ENCODE assay signal across 7 cellular contexts in the genomic region with DNA sequence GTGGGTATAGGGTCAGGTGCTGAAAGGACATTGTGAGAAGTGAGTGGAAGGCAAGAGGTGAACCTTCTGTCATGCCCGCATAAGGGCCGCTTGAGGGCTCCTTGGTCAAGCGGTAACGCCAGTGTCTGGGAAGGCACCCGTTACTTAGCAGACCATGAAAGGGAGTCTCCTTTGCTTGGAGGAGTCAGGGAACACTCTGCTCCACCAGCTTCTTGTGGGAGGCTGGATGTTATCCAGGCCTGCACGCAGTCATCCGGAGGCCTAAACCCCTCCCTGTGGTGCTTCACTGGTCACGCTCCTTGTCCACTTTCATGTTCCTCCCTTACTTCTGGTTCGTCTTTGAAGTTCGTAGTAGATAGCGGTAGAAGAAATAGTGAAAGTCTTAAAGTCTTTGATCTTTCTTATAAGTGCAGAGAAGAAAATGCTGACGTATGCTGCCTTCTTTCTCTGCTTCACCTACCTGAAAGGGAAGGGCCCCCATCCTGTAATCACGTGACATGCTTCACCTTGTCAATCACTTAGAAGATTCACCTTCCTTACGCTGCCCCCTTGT. TPM values are rescaled to one million over a fixed set of nuclear protein-coding genes. Genes with fewer than 3 reads are reported as not detected.
DNase-seq lines count a peak whose midpoint lies in the region; ATAC-seq and TF ChIP-seq lines count a peak whose summit lies in the region.
"Not testable (repeated sequence)": the region's sequence is repeated elsewhere in the genome, so short reads cannot be mapped to it uniquely, and the experiment has no call there.

No MANE protein-coding gene starts in this region.

- not testable (repeated sequence) for H4K20me1 ChIP-seq in SK-N-SH (ENCODE audit: insufficient read depth)

- peaks cover 41% of the 10 kb centered on the region for H3K4me1 Mint-ChIP-seq in Caco-2 (ENCODE audit: low read depth, unreplicated experiment)
- peaks cover 23% of the 10 kb centered on the region for H3K4me1 Mint-ChIP-seq in activated T-helper 17 cell treated with anti-CD3 and anti-CD28 coated beads, Interleukin-2, amount 50 U/mL, for 72 hours

- H3K9me3 ChIP-seq in Caco-2; HUES6 (ENCODE audit: control insufficient read depth, insufficient read depth, low read depth, low read length); SK-N-SH; duodenal mucosa (ENCODE audit: control insufficient read depth in 1 of 2, low read length in 2 of 2); parathyroid adenoma (ENCODE audit: control insufficient read depth, low read length): not testable (repeated sequence)

- H3K4me1 ChIP-seq in Caco-2 (peaks cover 52% of the 10 kb centered on the region), HUES6 (ENCODE audit: control insufficient read depth, insufficient read depth, low read length) (peaks cover 17% of the 10 kb centered on the region), duodenal mucosa (ENCODE audit: control insufficient read depth in 1 of 2, insufficient read depth in 2 of 2, low read length in 2 of 2) (peaks cover 22 to 33% of the 10 kb centered on the region in 2 donors), parathyroid adenoma (peaks cover 23% of the 10 kb centered on the region)
- H3K4me1 ChIP-seq in SK-N-SH (ENCODE audit: control insufficient read depth in 1 of 2, insufficient read depth in 2 of 2, low read depth in 1 of 2, low read length in 1 of 2): not testable (repeated sequence)

- H3K4me3 Mint-ChIP-seq in Caco-2 (ENCODE audit: unreplicated experiment): peak overlapping the region; percentile 6
- peak overlapping the region; percentile 80 for H3K4me3 Mint-ChIP-seq in activated T-helper 17 cell treated with anti-CD3 and anti-CD28 coated beads, Interleukin-2, amount 50 U/mL, for 72 hours

- not testable (repeated sequence) for ATAC-seq in activated T-helper 17 cell treated with anti-CD3 and anti-CD28 coated beads, Interleukin-2, amount 50 U/mL, for 72 hours (replicated peaks)

- CTCF ChIA-PET in Caco-2 (lab: Charles Lee): not testable (repeated sequence)
- CTCF ChIA-PET in SK-N-SH (lab: Yijun Ruan, JAX): interaction anchor here (5.4 kb wide), 1 partner anchor 42 kb away, joined by 36 read pairs; no protein-coding TSS in a partner anchor

- H3K9me3 Mint-ChIP-seq in Caco-2 (ENCODE audit: unreplicated experiment); activated T-helper 17 cell treated with anti-CD3 and anti-CD28 coated beads, Interleukin-2, amount 50 U/mL, for 72 hours: not testable (repeated sequence)

- H3K27me3 ChIP-seq in Caco-2 (replicated peaks; ENCODE audit: control insufficient read depth, insufficient read depth, low read length); HUES6 (ENCODE audit: control insufficient read depth, insufficient read depth, low read length); SK-N-SH (ENCODE audit: insufficient read depth); duodenal mucosa (ENCODE audit: control insufficient read depth in 1 of 2, insufficient read depth in 2 of 2, low read length in 2 of 2); parathyroid adenoma (ENCODE audit: control insufficient read depth, insufficient read depth, low read length): not testable (repeated sequence)

- not testable (repeated sequence) for TF ChIP-seq CTCF in Caco-2 (IDR thresholded peaks at IDR 0.05; ENCODE audit: insufficient read depth in 1 of 2, low read depth in 1 of 2, low read length in 1 of 2, severe bottlenecking in 1 of 2, unreplicated experiment in 1 of 2); SK-N-SH (IDR thresholded peaks at IDR 0.05); parathyroid adenoma (IDR thresholded peaks at IDR 0.05)

- H3K9ac ChIP-seq in HUES6 (ENCODE audit: low read length); SK-N-SH; duodenal mucosa (ENCODE audit: low read depth in 1 of 2, low read length in 2 of 2); parathyroid adenoma: not testable (repeated sequence)

- not testable (repeated sequence) for H3K4me3 ChIP-seq in Caco-2 (ENCODE audit: low read depth, low read length); SK-N-SH (ENCODE audit: low read depth in 2 of 2, low read length in 1 of 2)
- H3K4me3 ChIP-seq in HUES6 (ENCODE audit: low read depth, low read length) (peak overlapping the region; percentile 38), duodenal mucosa (ENCODE audit: low read depth in 1 of 2, low read length in 2 of 2) (peak overlapping the region; percentile 40 to 43), parathyroid adenoma (ENCODE audit: low read depth, low read length) (peak overlapping the region; percentile 27)

- not testable (repeated sequence) for H2AFZ ChIP-seq in SK-N-SH (ENCODE audit: low read depth)
- H2AFZ ChIP-seq in parathyroid adenoma: peak overlapping the region; percentile 82

- DNase-seq in Caco-2, SK-N-SH: not testable (repeated sequence)
- DNase-seq in islet precursor cell: peak; percentile 67

- not testable (repeated sequence) for TF ChIP-seq RAD21 in SK-N-SH (IDR thresholded peaks at IDR 0.05; ENCODE audit: low read length)

- not testable (repeated sequence) for H3K9me2 ChIP-seq in SK-N-SH

- not testable (repeated sequence) for BruUV-seq in Caco-2 (replicated peaks; lab: Mats Ljungman, UMichigan)

- peaks cover 36% of the 10 kb centered on the region for H3K36me3 Mint-ChIP-seq in Caco-2 (ENCODE audit: insufficient read depth, unreplicated experiment)
- H3K36me3 Mint-ChIP-seq in activated T-helper 17 cell treated with anti-CD3 and anti-CD28 coated beads, Interleukin-2, amount 50 U/mL, for 72 hours (ENCODE audit: low read depth): not testable (repeated sequence)

- peaks cover 38% of the 10 kb centered on the region for H3K79me2 ChIP-seq in SK-N-SH (ENCODE audit: insufficient read depth)
- H3K79me2 ChIP-seq in parathyroid adenoma: not testable (repeated sequence)

- 95% methylated on average over 14 of the region's 14 CpGs for WGBS in SK-N-SH (ENCODE audit: low lambda C conversion rate)

- TF ChIP-seq EP300 in SK-N-SH (IDR thresholded peaks at IDR 0.05; ENCODE audit: borderline replicate concordance in 1 of 2, low read depth in 1 of 2, low read length in 1 of 2): not testable (repeated sequence)

- H3K27me3 Mint-ChIP-seq in Caco-2 (ENCODE audit: insufficient read depth, unreplicated experiment); activated T-helper 17 cell treated with anti-CD3 and anti-CD28 coated beads, Interleukin-2, amount 50 U/mL, for 72 hours: not testable (repeated sequence)

- not testable (repeated sequence) for H3K27ac Mint-ChIP-seq in Caco-2 (ENCODE audit: unreplicated experiment)
- H3K27ac Mint-ChIP-seq in activated T-helper 17 cell treated with anti-CD3 and anti-CD28 coated beads, Interleukin-2, amount 50 U/mL, for 72 hours: peak overlapping the region; percentile 41

- H3K27ac ChIP-seq in HUES6 (ENCODE audit: low read depth, low read length); SK-N-SH (ENCODE audit: low read depth in 2 of 2, low read length in 1 of 2); duodenal mucosa (ENCODE audit: low read depth, low read length): not testable (repeated sequence)
- peak overlapping the region; percentile 92 for H3K27ac ChIP-seq in parathyroid adenoma

- H3K36me3 ChIP-seq in Caco-2 (ENCODE audit: control insufficient read depth, insufficient read depth, low read length); HUES6 (ENCODE audit: control insufficient read depth, insufficient read depth, low read length); SK-N-SH (replicated peaks in 1 of 2; ENCODE audit: control insufficient read depth in 1 of 2, insufficient read depth in 2 of 2, low read length in 1 of 2); duodenal mucosa (ENCODE audit: control insufficient read depth in 1 of 2, insufficient read depth in 2 of 2, low read length in 2 of 2); parathyroid adenoma (ENCODE audit: control insufficient read depth, insufficient read depth, low read length): not testable (repeated sequence)

- H3K4me2 ChIP-seq in SK-N-SH: 0 out of 2 replicates have a peak overlapping the region, but pooled peaks have one; percentile 11
- peak overlapping the region; percentile 28 for H3K4me2 ChIP-seq in parathyroid adenoma (ENCODE audit: low read length)

- intact Hi-C loops in Caco-2 (cut with micrococcal nuclease; ENCODE audit: unreplicated experiment): not testable (repeated sequence)

- POLR2A ChIA-PET in Caco-2 (lab: Charles Lee); SK-N-SH (lab: Yijun Ruan, JAX): not testable (repeated sequence)

- peaks cover 11% of the 10 kb centered on the region for H3F3A ChIP-seq in SK-N-SH (replicated peaks; ENCODE audit: insufficient read depth)

RNA-seq across cellular contexts. Expression of a gene that starts 2.5 kb away (rescaled TPM):
- 173 and 185 TPM in 2 replicates for total RNA-seq in Caco-2 (2022)
- polyA plus RNA-seq in SK-N-SH (2012; rRNA removed): 21.5 and 23.9 TPM in 2 replicates
- polyA plus RNA-seq in SK-N-SH (2012; cell fraction: cytosol; rRNA removed): 7.0 and 11.3 TPM in 2 replicates
- polyA plus RNA-seq in SK-N-SH (2012; cell fraction: nucleus; rRNA removed): 95.8 and 96.9 TPM in 2 replicates
- total RNA-seq in activated T-helper 17 cell treated with anti-CD3 and anti-CD28 coated beads, Interleukin-2, amount 50 U/mL, for 72 hours: 100 to 1,000 TPM; 115 to 131 TPM

RNA-seq across cellular contexts. Expression of a gene that starts 9.3 kb away (rescaled TPM):
- total RNA-seq in Caco-2 (2022): 29.6 and 31.3 TPM in 2 replicates
- 15.3 and 16.2 TPM in 2 replicates for polyA plus RNA-seq in SK-N-SH (2012; rRNA removed)
- polyA plus RNA-seq in SK-N-SH (2012; cell fraction: cytosol; rRNA removed): 5.8 and 8.0 TPM in 2 replicates
- polyA plus RNA-seq in SK-N-SH (2012; cell fraction: nucleus; rRNA removed): 71.3 and 82.5 TPM in 2 replicates
- total RNA-seq in activated T-helper 17 cell treated with anti-CD3 and anti-CD28 coated beads, Interleukin-2, amount 50 U/mL, for 72 hours: 1 to 10 TPM; 4.3 to 4.8 TPM

RNA-seq across cellular contexts. Expression of a gene that starts 54.5 kb away (rescaled TPM):
- 196 and 244 TPM in 2 replicates for total RNA-seq in Caco-2 (2022)
- polyA plus RNA-seq in SK-N-SH (2012; rRNA removed): 162 and 208 TPM in 2 replicates
- polyA plus RNA-seq in SK-N-SH (2012; cell fraction: cytosol; rRNA removed): 85.4 and 106 TPM in 2 replicates
- 673 and 1,102 TPM in 2 replicates for polyA plus RNA-seq in SK-N-SH (2012; cell fraction: nucleus; rRNA removed)
- total RNA-seq in activated T-helper 17 cell treated with anti-CD3 and anti-CD28 coated beads, Interleukin-2, amount 50 U/mL, for 72 hours: 100 to 1,000 TPM; 181 to 195 TPM
